In genomic region chr1:215631489-215631888, GRCh38 we compare ENCODE assay signal across 13 cellular contexts.
A peak's percentile ranks its signal among the peaks of the same experiment; 100 is the strongest.
DNase-seq lines count a peak whose midpoint lies in the region; ATAC-seq and TF ChIP-seq lines count a peak whose summit lies in the region.
"Had no signal": no experiment of that assay in that cellular context is flagged by ENCODE, and none has a peak within 500 bp of the region (broad histone marks: within the 10 kb centered on the region; RNA-seq: fewer than 3 reads in every experiment).

No MANE protein-coding gene starts in this region.

- H3K27me3 ChIP-seq in GM23338 (ENCODE audit: insufficient read depth) (no peaks in the 10 kb centered on the region), adipocyte (replicated peaks; ENCODE audit: control insufficient read depth, insufficient read depth, low read length) (no peaks in the 10 kb centered on the region)
- H3K27me3 ChIP-seq: suprapubic skin had no signal

- no peak overlapping the region for H3K9ac ChIP-seq in adipocyte (ENCODE audit: low read length)

- H3K9me3 Mint-ChIP-seq in GM23338 = no peaks in the 10 kb centered on the region
- H3K9me3 Mint-ChIP-seq in activated CD4-positive, alpha-beta T cell treated with anti-CD3 and anti-CD28 coated beads, Interleukin-2, amount 10 ng/mL, durations not matched to agents 7 days and 5 days = no peaks in the 10 kb centered on the region
- H3K9me3 Mint-ChIP-seq: naive B cell had no signal

- H3K27ac Mint-ChIP-seq in GM23338 = no peak overlapping the region
- no peak overlapping the region for H3K27ac Mint-ChIP-seq in activated CD4-positive, alpha-beta T cell treated with anti-CD3 and anti-CD28 coated beads, Interleukin-2, amount 10 ng/mL, durations not matched to agents 7 days and 5 days
- H3K27ac Mint-ChIP-seq: naive B cell had no signal

- H3K4me1 Mint-ChIP-seq in GM23338 = peaks cover 20% of the 10 kb centered on the region
- H3K4me1 Mint-ChIP-seq in activated CD4-positive, alpha-beta T cell treated with anti-CD3 and anti-CD28 coated beads, Interleukin-2, amount 10 ng/mL, durations not matched to agents 7 days and 5 days = no peaks in the 10 kb centered on the region
- H3K4me1 Mint-ChIP-seq: naive B cell had no signal

- H3K36me3 Mint-ChIP-seq in GM23338 (ENCODE audit: low read depth) = no peaks in the 10 kb centered on the region
- H3K36me3 Mint-ChIP-seq in activated CD4-positive, alpha-beta T cell treated with anti-CD3 and anti-CD28 coated beads, Interleukin-2, amount 10 ng/mL, durations not matched to agents 7 days and 5 days (ENCODE audit: low read depth) = no peaks in the 10 kb centered on the region
- H3K36me3 Mint-ChIP-seq: naive B cell had no signal

- no peak for TF ChIP-seq CTCF in GM23338 (conservative IDR thresholded peaks at IDR 0.05; ENCODE audit: low read depth in 2 of 2)

- ATAC-seq in GM23338 = peak; percentile 85
- peak; percentile 42 for ATAC-seq in left lobe of liver
- ATAC-seq in GM21447 (IDR thresholded peaks at IDR 0.05; ENCODE audit: unreplicated experiment) = no peak

- POLR2A ChIA-PET in activated CD4-positive, alpha-beta T cell treated with anti-CD3 and anti-CD28 coated beads, Interleukin-2, amount 10 ng/mL, durations not matched to agents 7 days and 5 days (lab: Charles Lee) = no interaction called here

- H3K4me3 Mint-ChIP-seq in GM23338 = no peak overlapping the region
- no peak overlapping the region for H3K4me3 Mint-ChIP-seq in activated CD4-positive, alpha-beta T cell treated with anti-CD3 and anti-CD28 coated beads, Interleukin-2, amount 10 ng/mL, durations not matched to agents 7 days and 5 days

- H3F3A ChIP-seq in GM23338 (replicated peaks; ENCODE audit: low read depth) = no peaks in the 10 kb centered on the region

- H3K36me3 ChIP-seq in GM23338 (ENCODE audit: insufficient read depth) = no peaks in the 10 kb centered on the region
- H3K36me3 ChIP-seq in adipocyte (ENCODE audit: control insufficient read depth, insufficient read depth, low read length, severe bottlenecking) = no peaks in the 10 kb centered on the region
- H3K36me3 ChIP-seq: suprapubic skin had no signal

- H3K27me3 Mint-ChIP-seq in GM23338 (ENCODE audit: insufficient read depth, low read depth, poor library complexity) = peaks cover 4% of the 10 kb centered on the region
- no peaks in the 10 kb centered on the region for H3K27me3 Mint-ChIP-seq in activated CD4-positive, alpha-beta T cell treated with anti-CD3 and anti-CD28 coated beads, Interleukin-2, amount 10 ng/mL, durations not matched to agents 7 days and 5 days

- no peaks in the 10 kb centered on the region for H4K20me1 ChIP-seq in GM23338 (replicated peaks; ENCODE audit: insufficient read depth)

- no peak overlapping the region for H3K27ac ChIP-seq in GM23338 (ENCODE audit: low read depth)
- H3K27ac ChIP-seq: suprapubic skin had no signal

- H3K4me1 ChIP-seq in GM23338 (ENCODE audit: insufficient read depth) (no peaks in the 10 kb centered on the region), adipocyte (ENCODE audit: control insufficient read depth, insufficient read depth, low read length) (peaks cover 16% of the 10 kb centered on the region)

- no peaks in the 10 kb centered on the region for H3K9me2 ChIP-seq in GM23338 (ENCODE audit: insufficient read depth)

- DNase-seq in GM23338 (ENCODE audit: low spot score) (no peak), NCI-H2107 treated with DMSO at 0.1 percent for 48 hours (lab: John Stamatoyannopoulos, UW; ENCODE audit: unreplicated experiment) (peak; percentile 93), adipocyte (ENCODE audit: low read depth) (peak; percentile 45), left lobe of liver (ENCODE audit: low spot score) (peak; percentile 66), GM19240 (ENCODE audit: insufficient read length, low spot score) (no peak), NAMALWA (ENCODE audit: low spot score) (no peak)
- no peak for DNase-seq in activated CD4-positive, alpha-beta T cell treated with anti-CD3 and anti-CD28 coated beads, Interleukin-2, amount 10 ng/mL, durations not matched to agents 7 days and 5 days
- DNase-seq: activated T-cell treated with anti-CD3 and anti-CD28 coated beads for 4 hours; MM.1S; naive B cell; stimulated activated CD4-positive, alpha-beta T cell treated with anti-CD3 and anti-CD28 coated beads, Interleukin-1b, Interleukin-23, amount 100 ng/mL, for 48 hours had no signal

- H2AFZ ChIP-seq in GM23338 = peak overlapping the region; percentile 32; the same call in 1 of the 2 replicates

- H3K4me2 ChIP-seq in GM23338 = no peak overlapping the region

- CTCF ChIA-PET in activated CD4-positive, alpha-beta T cell treated with anti-CD3 and anti-CD28 coated beads, Interleukin-2, amount 10 ng/mL, durations not matched to agents 7 days and 5 days (lab: Charles Lee) = no interaction called here

- H3K9me3 ChIP-seq in adipocyte (ENCODE audit: control insufficient read depth, low read length) = no peaks in the 10 kb centered on the region
- H3K9me3 ChIP-seq: suprapubic skin had no signal

- no peaks in the 10 kb centered on the region for H3K79me2 ChIP-seq in GM23338 (replicated peaks; ENCODE audit: insufficient read depth)

- H3K4me3 ChIP-seq in GM23338 = no peak overlapping the region
- no peak overlapping the region for H3K4me3 ChIP-seq in adipocyte (ENCODE audit: low read length)
- H3K4me3 ChIP-seq: suprapubic skin had no signal

TF ChIP-seq in GM23338, 12 proteins besides CTCF, POLR2A, EP300 and RAD21 (continues in another document):
- TF ChIP-seq CREB1 (CRISPR knock-in tag; IDR thresholded peaks at IDR 0.05; ENCODE audit: low read depth) = no peak
- TF ChIP-seq EZH2phosphoT487 (IDR thresholded peaks at IDR 0.05; ENCODE audit: unreplicated experiment) = no peak
- no peak for TF ChIP-seq ZNF114 (CRISPR knock-in tag; IDR thresholded peaks at IDR 0.05)
- TF ChIP-seq NANOG (IDR thresholded peaks at IDR 0.05; ENCODE audit: borderline replicate concordance) = no peak
- TF ChIP-seq STAT1 (IDR thresholded peaks at IDR 0.05; ENCODE audit: unreplicated experiment) = no peak
- TF ChIP-seq ZNF331 (CRISPR knock-in tag; IDR thresholded peaks at IDR 0.05; ENCODE audit: low read depth) = no peak
- no peak for TF ChIP-seq REST (IDR thresholded peaks at IDR 0.05; ENCODE audit: unreplicated experiment)
- TF ChIP-seq JUNB (IDR thresholded peaks at IDR 0.05; ENCODE audit: unreplicated experiment) = no peak
- TF ChIP-seq EZH2 (IDR thresholded peaks at IDR 0.05; ENCODE audit: low read depth, unreplicated experiment) = no peak
- TF ChIP-seq POLR2AphosphoS5 (IDR thresholded peaks at IDR 0.05; ENCODE audit: low read depth) = no peak

Comparison
In these comparisons a context has a peak if more than half of its experiments do, and no peak if none do; other contexts are left out.
1. DNase-seq: peak in NCI-H2107 treated with DMSO at 0.1 percent for 48 hours (single experiment), adipocyte (single experiment) and left lobe of liver (single experiment); none in GM23338 (single experiment), activated CD4-positive, alpha-beta T cell treated with anti-CD3 and anti-CD28 coated beads, Interleukin-2, amount 10 ng/mL, durations not matched to agents 7 days and 5 days (single experiment), GM19240 (single experiment) and NAMALWA (single experiment).